Comparison of ENCODE assay signal across 8 cellular contexts in genomic region chr5:69493235-69493925, GRCh38. TPM values are rescaled to one million over a fixed set of nuclear protein-coding genes. Genes with fewer than 3 reads are reported as not detected.
A peak's percentile ranks its signal among the peaks of the same experiment; 100 is the strongest.
DNase-seq lines count a peak whose midpoint lies in the region; ATAC-seq and TF ChIP-seq lines count a peak whose summit lies in the region.

No MANE protein-coding gene starts in this region.

- ATAC-seq in GM21447 (IDR thresholded peaks at IDR 0.05; ENCODE audit: unreplicated experiment) (no peak), HG03469 (IDR thresholded peaks at IDR 0.05; ENCODE audit: unreplicated experiment) (no peak)

- in situ Hi-C loops in Caki2 (cut with HindIII; ENCODE audit: low pct_unique_long_range_greater_than_20kb, low sequenced_read_pairs) = no loop called here

- WGBS in urinary bladder = under 1% methylated on average over 64 of the region's 64 CpGs

- peak overlapping the region; percentile 99 for H3K9ac ChIP-seq in mucosa of stomach (ENCODE audit: low read length)

- H3K9me3 Mint-ChIP-seq in endothelial cell (ENCODE audit: unreplicated experiment) = no peaks in the 10 kb centered on the region

- DNase-seq in Caki2 (ENCODE audit: low read depth) = peak; percentile 9
- DNase-seq in H7 = peak; percentile 80
- peak; percentile 54 to 56 for DNase-seq in SW 1271 (lab: John Stamatoyannopoulos, UW)
- peak; percentile 38 for DNase-seq in endothelial cell (ENCODE audit: low spot score)

- H3K36me3 Mint-ChIP-seq in endothelial cell (ENCODE audit: low read depth, unreplicated experiment) = no peaks in the 10 kb centered on the region

- peak overlapping the region; percentile 7 for H3K27ac ChIP-seq in urinary bladder (ENCODE audit: low read depth)

- peaks cover 31% of the 10 kb centered on the region for H3K4me1 ChIP-seq in mucosa of stomach (ENCODE audit: control insufficient read depth, insufficient read depth, low read length)
- H3K4me1 ChIP-seq in urinary bladder (ENCODE audit: insufficient read depth) = no peaks in the 10 kb centered on the region

- H3K4me3 ChIP-seq in H7 (ENCODE audit: insufficient read depth, low read depth, low read length) (peak overlapping the region; percentile 94), mucosa of stomach (ENCODE audit: low read length) (peak overlapping the region; percentile 97), urinary bladder (ENCODE audit: low read depth, low read length) (peak overlapping the region; percentile 45)

- no peaks in the 10 kb centered on the region for H3K36me3 ChIP-seq in H7 (replicated peaks; ENCODE audit: control insufficient read depth, insufficient read depth, low read length)
- H3K36me3 ChIP-seq in mucosa of stomach (ENCODE audit: control insufficient read depth, insufficient read depth, low read length) = no peaks in the 10 kb centered on the region
- H3K36me3 ChIP-seq in urinary bladder (ENCODE audit: insufficient read depth) = no peaks in the 10 kb centered on the region

- no peak for TF ChIP-seq CTCF in endothelial cell (IDR thresholded peaks at IDR 0.05; ENCODE audit: unreplicated experiment)

- peak overlapping the region; percentile 18 for H3K27ac Mint-ChIP-seq in endothelial cell (ENCODE audit: unreplicated experiment)

- no peaks in the 10 kb centered on the region for H3K9me3 ChIP-seq in mucosa of stomach (ENCODE audit: control insufficient read depth, low read length)

- peak overlapping the region; percentile 93 for H3K4me3 Mint-ChIP-seq in endothelial cell (ENCODE audit: unreplicated experiment)

- H3K27me3 ChIP-seq in H7 (ENCODE audit: control insufficient read depth, insufficient read depth, low read length) (no peaks in the 10 kb centered on the region), mucosa of stomach (ENCODE audit: control insufficient read depth, insufficient read depth, low read length) (peaks cover 13% of the 10 kb centered on the region)

- H3K4me1 Mint-ChIP-seq in endothelial cell (ENCODE audit: unreplicated experiment) = peaks cover 12% of the 10 kb centered on the region

- H3K27me3 Mint-ChIP-seq in endothelial cell (ENCODE audit: unreplicated experiment) = peaks cover 4% of the 10 kb centered on the region

RNA-seq across cellular contexts. Expression of gene OCLN, which starts 0.8 kb away (rescaled TPM):
- total RNA-seq in Caki2 (2014; rRNA removed; shearing (Covaris generic); ENCODE audit: low replicate concordance) = 1.3 TPM in 1 of 2 replicates, not detected in the other
- total RNA-seq in H7 (2014; rRNA removed; shearing (Covaris generic)) = 33.3 and 39.9 TPM in 2 replicates
- total RNA-seq in endothelial cell (ENCODE audit: unreplicated experiment) = 26.4 TPM
- 18.2 TPM for total RNA-seq in urinary bladder
- polyA plus RNA-seq in urinary bladder = 3.0 TPM

Comparison
In these comparisons a context has a peak if more than half of its experiments do, and no peak if none do; other contexts are left out.
1. DNase-seq: peak in every context shown above with its lines; median percentile 80 in H7; 55 in SW 1271; 38 in endothelial cell; 9 in Caki2.
2. H3K4me3 ChIP-seq: peak in every context shown above with its lines; median percentile 97 in mucosa of stomach; 94 in H7; 45 in urinary bladder.